ENCODE assay signal across 8 cellular contexts in the genomic region with DNA sequence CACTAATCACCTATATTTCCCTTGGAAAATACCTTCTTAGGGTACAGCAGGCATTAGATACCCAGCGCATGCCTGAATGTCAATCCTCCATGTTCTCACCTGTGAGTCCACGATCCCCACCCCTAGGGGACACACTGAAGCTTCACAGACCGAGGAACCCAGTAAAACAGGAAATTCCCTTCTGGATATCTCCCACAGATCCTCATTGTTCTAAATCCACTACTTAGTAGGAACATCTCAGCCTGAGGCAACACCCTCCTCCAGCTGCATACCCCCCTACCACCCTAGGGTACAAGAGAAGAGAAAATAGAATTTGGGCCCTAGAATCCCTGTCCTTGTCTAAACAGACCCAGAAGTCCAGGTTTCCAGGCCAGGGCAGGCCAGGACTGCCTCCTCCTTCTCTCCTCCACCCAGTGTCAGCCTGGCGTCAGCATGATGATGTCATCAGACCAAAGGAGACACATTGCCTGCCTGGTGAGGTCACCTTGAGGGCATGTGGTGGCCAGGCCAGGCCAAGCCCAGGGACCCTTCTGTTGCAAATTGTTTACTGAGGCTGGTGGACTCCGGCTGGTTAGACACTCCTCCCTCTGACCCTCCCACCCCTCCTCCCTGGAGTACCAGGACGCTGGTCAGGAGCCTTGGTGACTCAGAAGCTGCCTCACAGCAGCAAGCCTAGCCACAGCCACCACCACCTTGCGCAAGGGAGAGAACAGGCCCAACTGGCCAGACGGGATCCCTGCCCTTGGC. TPM values are rescaled to one million over a fixed set of nuclear protein-coding genes. Genes with fewer than 3 reads are reported as not detected.
DNase-seq lines count a peak whose midpoint lies in the region; ATAC-seq and TF ChIP-seq lines count a peak whose summit lies in the region.

No MANE protein-coding gene starts in this region.

- POLR2A ChIA-PET in HEK293T (lab: Yijun Ruan, JAX): no interaction called here

- H3K9ac ChIP-seq in skeletal muscle tissue (ENCODE audit: low read depth in 1 of 3, low read length in 3 of 3): no peak overlapping the region

- no peak for ATAC-seq in HG03039 (IDR thresholded peaks at IDR 0.05; ENCODE audit: unreplicated experiment)
- ATAC-seq in GM19023 (IDR thresholded peaks at IDR 0.05; ENCODE audit: unreplicated experiment): no peak
- no peak for ATAC-seq in HG03342 (IDR thresholded peaks at IDR 0.05; ENCODE audit: unreplicated experiment)

- peaks cover 5% of the 10 kb centered on the region for H3K36me3 Mint-ChIP-seq in glutamatergic neuron (ENCODE audit: unreplicated experiment)

- H3K27ac ChIP-seq in skeletal muscle tissue (ENCODE audit: low read depth, low read length): peak overlapping the region; percentile 30

- H3K4me3 Mint-ChIP-seq in glutamatergic neuron (ENCODE audit: unreplicated experiment): no peak overlapping the region

- H3K9me3 Mint-ChIP-seq in glutamatergic neuron (ENCODE audit: unreplicated experiment): peaks cover 20% of the 10 kb centered on the region

- peaks cover 14% of the 10 kb centered on the region for H3K4me1 Mint-ChIP-seq in glutamatergic neuron (ENCODE audit: low read depth, unreplicated experiment)

- no peaks in the 10 kb centered on the region for H3K9me3 ChIP-seq in skeletal muscle tissue (ENCODE audit: control insufficient read depth in 3 of 3, low read length in 3 of 3)

- CTCF ChIA-PET in HEK293T (lab: Yijun Ruan, JAX): interaction anchor here (0.6 kb wide), 1 partner anchor 15 kb away, joined by 3 read pairs; the partner anchor contains the start of gene KLHDC9

- peaks cover 22% of the 10 kb centered on the region for H3K27me3 Mint-ChIP-seq in glutamatergic neuron (ENCODE audit: unreplicated experiment)

- H3K36me3 ChIP-seq in skeletal muscle tissue (ENCODE audit: control insufficient read depth in 3 of 3, insufficient read depth in 3 of 3, low read length in 3 of 3): no peaks in the 10 kb centered on the region

- DNase-seq in HEK293T (ENCODE audit: extremely low spot score) (peak; percentile 40), SKM-1 (lab: John Stamatoyannopoulos, UW; ENCODE audit: unreplicated experiment) (peak; percentile 91), glutamatergic neuron (peak; percentile 61)
- no peak for DNase-seq in stimulated activated CD4-positive, alpha-beta T cell treated with anti-CD3 and anti-CD28 coated beads, Interleukin-15, amount 100 ng/mL, for 24 hours

- H3K4me1 ChIP-seq in skeletal muscle tissue (ENCODE audit: control insufficient read depth in 3 of 3, insufficient read depth in 3 of 3, low read length in 3 of 3): peaks cover 0 to 8% (median 4%) of the 10 kb centered on the region in 3 donors

- TF ChIP-seq CTCF in glutamatergic neuron (IDR thresholded peaks at IDR 0.05; ENCODE audit: partially characterized antibody, unreplicated experiment): no peak

- H3K27ac Mint-ChIP-seq in glutamatergic neuron (ENCODE audit: unreplicated experiment): peak overlapping the region; percentile 66

- H3K27me3 ChIP-seq in skeletal muscle tissue (ENCODE audit: control insufficient read depth in 3 of 3, insufficient read depth in 3 of 3, low read length in 3 of 3): peaks cover 2 to 10% (median 3%) of the 10 kb centered on the region in 3 donors

- H3K4me3 ChIP-seq in skeletal muscle tissue (ENCODE audit: low read length in 3 of 3): no peak overlapping the region

TF ChIP-seq in HEK293T, 16 proteins besides CTCF, POLR2A, EP300 and RAD21:
- TF ChIP-seq PKNOX1 (IDR thresholded peaks at IDR 0.05) (no peak), SUZ12 (IDR thresholded peaks at IDR 0.05) (no peak), ELF4 (IDR thresholded peaks at IDR 0.05) (no peak), LEF1 (IDR thresholded peaks at IDR 0.05; ENCODE audit: borderline replicate concordance) (no peak), CTBP1 (IDR thresholded peaks at IDR 0.05; ENCODE audit: borderline replicate concordance) (no peak), NFRKB (IDR thresholded peaks at IDR 0.05) (no peak), FOXK2 (IDR thresholded peaks at IDR 0.05) (no peak), L3MBTL2 (conservative IDR thresholded peaks at IDR 0.05) (no peak), TARDBP (IDR thresholded peaks at IDR 0.05) (no peak), ARNT (IDR thresholded peaks at IDR 0.05) (no peak), ZNF384 (IDR thresholded peaks at IDR 0.05) (no peak), FOXA1 (IDR thresholded peaks at IDR 0.05) (no peak)

RNA-seq across cellular contexts. Expression of gene NECTIN4, which starts 6.2 kb away (rescaled TPM):
- total RNA-seq in glutamatergic neuron (ENCODE audit: unreplicated experiment): 0.39 TPM
- total RNA-seq in skeletal muscle tissue: not detected

RNA-seq across cellular contexts. Expression of gene ARHGAP30, which starts 13.5 kb away (rescaled TPM):
- total RNA-seq in glutamatergic neuron (ENCODE audit: unreplicated experiment) (not detected), skeletal muscle tissue (4.2 TPM)

RNA-seq across cellular contexts. Expression of gene KLHDC9, which starts 15.0 kb away (rescaled TPM):
- total RNA-seq in glutamatergic neuron (ENCODE audit: unreplicated experiment) (10.9 TPM), skeletal muscle tissue (not detected)

RNA-seq across cellular contexts. Expression of gene PFDN2, which starts 34.7 kb away (rescaled TPM):
- 83.7 TPM for total RNA-seq in glutamatergic neuron (ENCODE audit: unreplicated experiment)
- 36.5 TPM for total RNA-seq in skeletal muscle tissue

RNA-seq across cellular contexts. Expression of gene NIT1, which starts 34.7 kb away (rescaled TPM):
- total RNA-seq in glutamatergic neuron (ENCODE audit: unreplicated experiment) (40.2 TPM), skeletal muscle tissue (16.2 TPM)

Comparison
In these comparisons a context has a peak if more than half of its experiments do, and no peak if none do; other contexts are left out.
1. RNA of gene KLHDC9, which starts 15.0 kb away (total RNA-seq): 10.9 TPM in glutamatergic neuron (single experiment); not detected in skeletal muscle tissue (single experiment); every median in the first group is over 10 times any median in the second.